Comparison of ENCODE assay signal across 8 cellular contexts in the genomic region with DNA sequence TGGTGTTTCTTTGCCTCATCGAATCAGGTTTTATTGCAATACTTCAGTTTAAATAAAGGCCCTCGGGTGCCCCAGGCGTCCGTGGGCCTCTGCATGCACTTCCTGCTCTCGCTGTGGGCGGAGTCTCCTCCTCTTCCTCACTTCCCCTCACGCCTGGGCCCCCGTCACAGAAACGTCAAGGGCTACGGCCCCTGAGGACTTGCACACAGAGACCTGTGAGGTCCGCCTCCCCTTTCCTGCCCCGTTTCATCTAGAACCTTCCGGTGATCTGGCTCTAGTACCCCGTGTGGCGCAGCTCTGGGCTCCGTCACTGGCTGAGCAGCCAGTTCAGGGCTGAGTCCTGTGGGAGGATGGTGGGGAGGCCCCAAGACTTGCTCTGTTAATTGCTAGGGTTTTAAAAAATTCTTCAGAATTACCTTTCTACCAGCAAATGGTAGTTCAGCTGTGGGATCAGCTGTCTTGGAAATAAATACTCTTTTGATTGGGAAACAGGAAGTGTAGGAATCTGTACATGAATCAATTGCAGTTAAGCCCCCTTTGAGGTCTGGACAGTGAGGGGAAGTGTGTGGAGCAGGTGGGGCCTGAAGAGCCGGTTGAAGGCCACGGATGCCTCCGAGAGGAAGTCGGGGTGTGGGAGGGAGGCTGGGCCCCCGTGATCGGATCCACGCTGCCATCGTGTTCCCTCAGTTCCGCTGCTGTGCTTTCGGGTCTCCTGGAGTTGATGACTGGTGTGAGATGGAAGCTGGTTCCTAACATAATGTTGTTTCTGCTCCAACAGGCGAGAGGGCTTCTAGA. TPM values are rescaled to one million over a fixed set of nuclear protein-coding genes. Genes with fewer than 3 reads are reported as not detected.
DNase-seq lines count a peak whose midpoint lies in the region; ATAC-seq, FAIRE-seq and TF ChIP-seq lines count a peak whose summit lies in the region.

No MANE protein-coding gene starts in this region.

- no peaks in the 10 kb centered on the region for H3K9me3 ChIP-seq in adrenal gland (replicated peaks in 1 of 3)
- no peaks in the 10 kb centered on the region for H3K9me3 ChIP-seq in suprapubic skin

- peak; percentile 74 for ATAC-seq in HG02884 (IDR thresholded peaks at IDR 0.05; ENCODE audit: unreplicated experiment)

- TF ChIP-seq EP300 in suprapubic skin (IDR thresholded peaks at IDR 0.05) = no peak

- H3K27me3 Mint-ChIP-seq in nephron (ENCODE audit: low read depth) = peaks cover 19% of the 10 kb centered on the region

- H3K4me1 ChIP-seq in adrenal gland (replicated peaks in 1 of 2) (peaks cover 0 to 24% of the 10 kb centered on the region in 2 donors), suprapubic skin (peaks cover 47% of the 10 kb centered on the region)

- no peaks in the 10 kb centered on the region for H3K27me3 ChIP-seq in adrenal gland
- no peaks in the 10 kb centered on the region for H3K27me3 ChIP-seq in suprapubic skin

- no peak for TF ChIP-seq POLR2A in adrenal gland (IDR thresholded peaks at IDR 0.05)
- TF ChIP-seq POLR2A in suprapubic skin (IDR thresholded peaks at IDR 0.05) = no peak

- 65 to 72% (median 70%) methylated on average over 26 to 27 of the region's 27 CpGs for WGBS in adrenal gland, 4 donors
- WGBS in suprapubic skin = 77% methylated on average over 27 of the region's 27 CpGs

- H3K4me3 Mint-ChIP-seq in nephron = peak overlapping the region in 2 of 3 experiments; percentile 1 to 25

- H3K27ac ChIP-seq in adrenal gland = peak overlapping the region in 4 of 5 donors; percentile 18 to 83 (median 60)
- peak overlapping the region; percentile 55 for H3K27ac ChIP-seq in suprapubic skin

- peaks cover 5% of the 10 kb centered on the region for H3K36me3 Mint-ChIP-seq in nephron (ENCODE audit: low read depth)

- TF ChIP-seq CTCF in adrenal gland (IDR thresholded peaks at IDR 0.05) (no peak), nephron (IDR thresholded peaks at IDR 0.05; ENCODE audit: unreplicated experiment in 3 of 3) (no peak), suprapubic skin (IDR thresholded peaks at IDR 0.05) (no peak)

- peak; percentile 92 for FAIRE-seq in GM18507 (lab: Jason Lieb, UNC)

- H3K27ac Mint-ChIP-seq in nephron = peak overlapping the region; percentile 15 to 50 (median 39)

- H3K9me3 Mint-ChIP-seq in nephron = no peaks in the 10 kb centered on the region

- H3K4me3 ChIP-seq in adrenal gland = peak overlapping the region in 1 of 4 donors; percentile 9
- no peak overlapping the region for H3K4me3 ChIP-seq in suprapubic skin

- intact Hi-C loops in adrenal gland (cut with DNase I) = no loop called here

- DNase-seq in GM18507 (ENCODE audit: extremely low spot score, insufficient read length, low read depth) (peak; percentile 72), T-helper 2 cell (peak; percentile 67 to 92 (median 88)), adrenal gland (peak; percentile 48 to 75 (median 62)), suprapubic skin (ENCODE audit: low spot score in 2 of 2) (peak in 1 of 2 donors; percentile 86), inferior parietal cortex (ENCODE audit: extremely low spot score) (no peak), NCI-H345 (lab: John Stamatoyannopoulos, UW) (no peak)

- H3K36me3 ChIP-seq in adrenal gland (replicated peaks in 1 of 2) (peaks cover 0 to 3% of the 10 kb centered on the region in 2 donors), suprapubic skin (peaks cover 7% of the 10 kb centered on the region)

- peaks cover 52% of the 10 kb centered on the region for H3K4me1 Mint-ChIP-seq in nephron

RNA-seq across cellular contexts. Expression of a gene that starts 10.2 kb away (rescaled TPM):
- total RNA-seq in adrenal gland (10 to 100 TPM in 4 of 8 donors, 1 to 10 TPM in 4; 4.4 to 20.9 (median 11.1) TPM), suprapubic skin (10 to 100 TPM; 13.9 to 24.3 (median 16.7) TPM)
- polyA plus RNA-seq in adrenal gland = 1 to 10 TPM; 1.4 to 7.0 (median 5.5) TPM

Comparison
In these comparisons a context has a peak if more than half of its experiments do, and no peak if none do; other contexts are left out.
1. DNase-seq: peak in GM18507 (single experiment), T-helper 2 cell (5 of 5) and adrenal gland (7 of 7); none in inferior parietal cortex (single experiment) and NCI-H345 (single experiment).